8 cellular contexts compared by ENCODE assay signal in genomic region chr17:57849874-57850754, GRCh38. TPM values are rescaled to one million over a fixed set of nuclear protein-coding genes. Genes with fewer than 3 reads are reported as not detected.
DNase-seq lines count a peak whose midpoint lies in the region; ATAC-seq and TF ChIP-seq lines count a peak whose summit lies in the region.

Gene MRPS23 (minus strand): TSS chr17:57850044. CDS start chr17:57850010, 34 bp downstream.

- peak within 1 kb of the TSS; percentile 99 for H3K27ac Mint-ChIP-seq in activated naive CD8-positive, alpha-beta T cell
- H3K27ac Mint-ChIP-seq in glutamatergic neuron (ENCODE audit: unreplicated experiment) (peak within 1 kb of the TSS; percentile 99), osteocyte (ENCODE audit: unreplicated experiment) (peak within 1 kb of the TSS; percentile 98)

- intact Hi-C loops in thyroid gland (cut with DNase I), result no loop called here

- peak within 1 kb of the TSS; percentile 74 to 92 (median 81) for H3K27ac ChIP-seq in thyroid gland

- peaks cover 28 to 62% of the 10 kb centered on the region in 2 donors for H3K4me1 ChIP-seq in thyroid gland

- no peaks in the 10 kb centered on the region for H3K27me3 Mint-ChIP-seq in activated naive CD8-positive, alpha-beta T cell
- H3K27me3 Mint-ChIP-seq in glutamatergic neuron (ENCODE audit: unreplicated experiment), result peaks cover 3% of the 10 kb centered on the region
- no peaks in the 10 kb centered on the region for H3K27me3 Mint-ChIP-seq in osteocyte (ENCODE audit: unreplicated experiment)

- H3K36me3 Mint-ChIP-seq in activated naive CD8-positive, alpha-beta T cell, result peaks cover 5% of the 10 kb centered on the region
- H3K36me3 Mint-ChIP-seq in glutamatergic neuron (ENCODE audit: unreplicated experiment) (no peaks in the 10 kb centered on the region), osteocyte (ENCODE audit: unreplicated experiment) (peaks cover 4% of the 10 kb centered on the region)

- H3K9me3 Mint-ChIP-seq in activated naive CD8-positive, alpha-beta T cell (ENCODE audit: low read depth), result no peaks in the 10 kb centered on the region
- H3K9me3 Mint-ChIP-seq in glutamatergic neuron (ENCODE audit: unreplicated experiment) (peaks cover 3% of the 10 kb centered on the region), osteocyte (ENCODE audit: unreplicated experiment) (no peaks in the 10 kb centered on the region)

- ATAC-seq in HG02623 (IDR thresholded peaks at IDR 0.05; ENCODE audit: unreplicated experiment), result peak; percentile 88

- peaks cover 43% of the 10 kb centered on the region for H3K4me1 Mint-ChIP-seq in activated naive CD8-positive, alpha-beta T cell (ENCODE audit: low read depth)
- H3K4me1 Mint-ChIP-seq in glutamatergic neuron (ENCODE audit: low read depth, unreplicated experiment), result peaks cover 13% of the 10 kb centered on the region
- peaks cover 30% of the 10 kb centered on the region for H3K4me1 Mint-ChIP-seq in osteocyte (ENCODE audit: unreplicated experiment)

- no peaks in the 10 kb centered on the region for H3K9me3 ChIP-seq in thyroid gland

- TF ChIP-seq CTCF in GM10248 (IDR thresholded peaks at IDR 0.05; ENCODE audit: control extremely low read depth, extremely low read depth, low read depth, missing control alignments) (no peak), glutamatergic neuron (IDR thresholded peaks at IDR 0.05; ENCODE audit: partially characterized antibody, unreplicated experiment) (no peak), osteocyte (IDR thresholded peaks at IDR 0.05) (no peak), thyroid gland (IDR thresholded peaks at IDR 0.05) (peak in 1 of 6 experiments; percentile 18)

- no peaks in the 10 kb centered on the region for H3K27me3 ChIP-seq in thyroid gland

- H3K4me3 Mint-ChIP-seq in activated naive CD8-positive, alpha-beta T cell, result peak within 1 kb of the TSS; percentile 100
- H3K4me3 Mint-ChIP-seq in glutamatergic neuron (ENCODE audit: unreplicated experiment) (peak within 1 kb of the TSS; percentile 99), osteocyte (ENCODE audit: unreplicated experiment) (peak within 1 kb of the TSS; percentile 95)

- CTCF ChIA-PET in GM10248 (lab: Yijun Ruan, JAX), result interaction anchor here (0.8 to 24.4 kb wide), 7 partner anchors 9 to 264 kb away, joined by 3 to 478 read pairs (median 7); partner anchors contain the start of gene VEZF1

- peak; percentile 96 for DNase-seq in GM10248 (ENCODE audit: extremely low spot score)
- peak; percentile 97 for DNase-seq in NCI-H1105 (lab: John Stamatoyannopoulos, UW)
- DNase-seq in SKM-1 treated with dmso at 0.1 percent for 144 hours (lab: John Stamatoyannopoulos, UW; ENCODE audit: unreplicated experiment), result peak; percentile 98
- DNase-seq in glutamatergic neuron, result peak; percentile 97
- peak; percentile 98 for DNase-seq in osteocyte (ENCODE audit: extremely low spot score, unreplicated experiment)
- DNase-seq in thyroid gland, result peak; percentile 99

- TF ChIP-seq POLR2A in thyroid gland (IDR thresholded peaks at IDR 0.05), result peak; percentile 26 to 87

- H3K36me3 ChIP-seq in thyroid gland, result no peaks in the 10 kb centered on the region

- peak within 1 kb of the TSS; percentile 76 to 87 (median 87) for H3K4me3 ChIP-seq in thyroid gland (replicated peaks in 1 of 3)

- POLR2A ChIA-PET in GM10248 (lab: Yijun Ruan, JAX), result interaction anchor here (0.7 to 1.4 kb wide), 2 partner anchors 10 to 157 kb away, joined by 3 to 4 read pairs; partner anchors contain the start of gene SRSF1

- WGBS in thyroid gland, 2 donors, result 0 to 1% methylated on average over 44 to 54 of the region's 57 CpGs

RNA-seq across cellular contexts. Expression of gene MRPS23, which starts in this region (rescaled TPM):
- total RNA-seq in glutamatergic neuron (ENCODE audit: unreplicated experiment), result 50.0 TPM
- 28.3 and 35.0 TPM in 2 replicates for total RNA-seq in osteocyte
- total RNA-seq in thyroid gland, result 10 to 100 TPM; 23.6 to 44.3 (median 34.8) TPM

Comparison
In these comparisons a context has a peak if more than half of its experiments do, and no peak if none do; other contexts are left out.
1. Peak in every context shown above with its lines: DNase-seq, ATAC-seq, H3K4me3 ChIP-seq and H3K27ac ChIP-seq.